Comparison of ENCODE assay signal across 14 cellular contexts in the genomic region with DNA sequence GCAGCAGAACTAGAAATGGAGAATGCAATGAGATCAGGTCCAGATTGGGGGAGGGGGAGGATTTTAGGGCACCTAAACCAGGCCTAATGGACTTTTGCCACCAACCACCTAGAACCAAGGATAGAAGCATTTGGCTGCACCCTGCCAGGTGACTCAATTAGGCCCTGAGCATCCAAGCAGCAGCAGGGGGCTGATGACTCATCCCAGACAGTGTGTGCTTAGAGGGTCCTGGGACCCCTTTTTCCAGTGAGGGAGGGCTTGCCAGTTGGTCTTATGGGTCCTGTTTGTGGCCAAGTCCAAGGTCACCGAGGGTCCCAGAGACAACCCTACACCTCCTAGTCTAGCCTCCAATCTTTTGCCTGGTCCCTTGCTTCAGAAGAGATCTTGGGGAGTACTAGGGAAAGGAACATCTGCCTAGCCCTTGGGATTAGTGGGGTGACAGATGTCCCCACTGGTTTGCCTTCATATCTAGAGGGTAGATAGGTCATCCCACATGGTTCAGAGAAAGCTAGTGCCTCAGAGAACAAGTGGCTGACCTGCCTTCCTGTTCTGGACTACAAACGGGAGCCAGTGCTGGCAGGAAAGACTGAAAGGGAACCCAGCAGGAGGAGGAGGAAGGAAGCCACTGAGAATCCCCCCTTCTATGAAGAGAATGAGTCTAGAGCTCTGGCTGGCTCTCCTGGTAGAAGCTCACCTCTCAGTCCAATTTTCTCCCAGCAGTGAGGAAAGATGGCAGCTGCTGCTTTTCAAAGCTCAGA. TPM values are rescaled to one million over a fixed set of nuclear protein-coding genes. Genes with fewer than 3 reads are reported as not detected.
DNase-seq lines count a peak whose midpoint lies in the region; ATAC-seq, FAIRE-seq and TF ChIP-seq lines count a peak whose summit lies in the region.
"Had no signal": no experiment of that assay in that cellular context is flagged by ENCODE, and none has a peak within 500 bp of the region (broad histone marks: within the 10 kb centered on the region; RNA-seq: fewer than 3 reads in every experiment).

No MANE protein-coding gene starts in this region.

- peak overlapping the region in 2 of 3 donors; percentile 73 to 82 for H3K27ac Mint-ChIP-seq in CD4-positive, CD25-positive, alpha-beta regulatory T cell

- no peaks in the 10 kb centered on the region for H3K36me3 ChIP-seq in CD4-positive, CD25-positive, alpha-beta regulatory T cell (ENCODE audit: control insufficient read depth, insufficient read depth, low read length)
- no peaks in the 10 kb centered on the region for H3K36me3 ChIP-seq in SU-DHL-6 (ENCODE audit: low read length)
- H3K36me3 ChIP-seq in iPS-18a (ENCODE audit: control insufficient read depth, low read depth, low read length) = no peaks in the 10 kb centered on the region
- H3K36me3 ChIP-seq: breast epithelium, uterus had no signal

- no peak overlapping the region for H3K4me3 ChIP-seq in CD4-positive, CD25-positive, alpha-beta regulatory T cell (ENCODE audit: low read depth, low read length)
- H3K4me3 ChIP-seq in SU-DHL-6 (ENCODE audit: insufficient read depth, low read length, poor library complexity, severe bottlenecking) (no peak overlapping the region), iPS-18a (ENCODE audit: low read length) (peak overlapping the region; percentile 74)

- H3K27me3 Mint-ChIP-seq in CD4-positive, CD25-positive, alpha-beta regulatory T cell = peaks cover 24% of the 10 kb centered on the region

- no peaks in the 10 kb centered on the region for H3K9me3 ChIP-seq in CD4-positive, CD25-positive, alpha-beta regulatory T cell (ENCODE audit: control insufficient read depth in 2 of 2, low read length in 2 of 2)
- no peaks in the 10 kb centered on the region for H3K9me3 ChIP-seq in SU-DHL-6 (ENCODE audit: insufficient read depth, low read length)
- no peaks in the 10 kb centered on the region for H3K9me3 ChIP-seq in iPS-18a (ENCODE audit: control insufficient read depth, low read depth, low read length)
- H3K9me3 ChIP-seq: breast epithelium, uterus had no signal

- no peaks in the 10 kb centered on the region for H3K27me3 ChIP-seq in CD4-positive, CD25-positive, alpha-beta regulatory T cell (ENCODE audit: control insufficient read depth, insufficient read depth, low read length)
- no peaks in the 10 kb centered on the region for H3K27me3 ChIP-seq in SU-DHL-6 (ENCODE audit: low read length)
- no peaks in the 10 kb centered on the region for H3K27me3 ChIP-seq in iPS-18a (ENCODE audit: control insufficient read depth, insufficient read depth, low read length)
- H3K27me3 ChIP-seq: breast epithelium, uterus had no signal

- no peak for ATAC-seq in CD4-positive, CD25-positive, alpha-beta regulatory T cell (ENCODE audit: low read depth in 2 of 2)
- ATAC-seq in HG03432 (IDR thresholded peaks at IDR 0.05; ENCODE audit: unreplicated experiment) = no peak
- ATAC-seq in GM21526 (IDR thresholded peaks at IDR 0.05; ENCODE audit: low FRiP score, unreplicated experiment) = no peak
- ATAC-seq in HG02884 (IDR thresholded peaks at IDR 0.05; ENCODE audit: unreplicated experiment) = no peak

- H3K9me2 ChIP-seq in SU-DHL-6 (replicated peaks; ENCODE audit: insufficient read depth, low read length) = no peaks in the 10 kb centered on the region

- no peaks in the 10 kb centered on the region for H3K9me3 Mint-ChIP-seq in CD4-positive, CD25-positive, alpha-beta regulatory T cell

- peak overlapping the region; percentile 74 to 93 (median 86) for H3K4me3 Mint-ChIP-seq in CD4-positive, CD25-positive, alpha-beta regulatory T cell

- no peaks in the 10 kb centered on the region for H3K36me3 Mint-ChIP-seq in CD4-positive, CD25-positive, alpha-beta regulatory T cell

- H3K79me2 ChIP-seq in SU-DHL-6 (ENCODE audit: insufficient read depth, low read length) = no peaks in the 10 kb centered on the region

- TF ChIP-seq CTCF in SU-DHL-6 (IDR thresholded peaks at IDR 0.05; ENCODE audit: insufficient read depth, low read length, poor library complexity, severe bottlenecking) = no peak

- H3F3A ChIP-seq in SU-DHL-6 (ENCODE audit: insufficient read depth) = peaks cover 4% of the 10 kb centered on the region; the same call in 1 of the 2 replicates

- TF ChIP-seq POLR2A in GM12891 (IDR thresholded peaks at IDR 0.05; ENCODE audit: low read depth, low read length) = no peak

- peaks cover 23% of the 10 kb centered on the region for H3K4me1 ChIP-seq in CD4-positive, CD25-positive, alpha-beta regulatory T cell (ENCODE audit: control insufficient read depth, insufficient read depth, low read length, poor library complexity, severe bottlenecking)
- H3K4me1 ChIP-seq in iPS-18a (ENCODE audit: control insufficient read depth, low read depth, low read length) = peaks cover 29% of the 10 kb centered on the region

- DNase-seq in CD4-positive, CD25-positive, alpha-beta regulatory T cell = no peak
- DNase-seq in GM12891 (ENCODE audit: insufficient read length, low spot score) (no peak), COLO829 (ENCODE audit: low spot score) (no peak)
- DNase-seq: activated CD4-positive, alpha-beta T cell treated with anti-CD3 and anti-CD28 coated beads, Interleukin-2, amount 50 U/mL, for 1 hour; NCI-H1436; uterus had no signal

- H2AFZ ChIP-seq in SU-DHL-6 (ENCODE audit: low read depth, low read length, severe bottlenecking) = no peak overlapping the region

- H3K9ac ChIP-seq in SU-DHL-6 (ENCODE audit: low read length) = peak overlapping the region; percentile 59; the same call in 1 of the 2 replicates
- no peak overlapping the region for H3K9ac ChIP-seq in iPS-18a (ENCODE audit: low read length)

- H4K20me1 ChIP-seq in SU-DHL-6 (ENCODE audit: low read depth, low read length) = no peaks in the 10 kb centered on the region

- peaks cover 0 to 32% (median 11%) of the 10 kb centered on the region in 4 donors for H3K4me1 Mint-ChIP-seq in CD4-positive, CD25-positive, alpha-beta regulatory T cell

- no peak overlapping the region for H3K27ac ChIP-seq in CD4-positive, CD25-positive, alpha-beta regulatory T cell (ENCODE audit: insufficient read depth, low read length, poor library complexity, severe bottlenecking)
- H3K27ac ChIP-seq in SU-DHL-6 (ENCODE audit: low read depth, low read length) (no peak overlapping the region), iPS-18a (ENCODE audit: low read length) (no peak overlapping the region)
- H3K27ac ChIP-seq: breast epithelium had no signal

- H3K4me2 ChIP-seq in SU-DHL-6 (ENCODE audit: low read depth, low read length, poor library complexity, severe bottlenecking) = peak overlapping the region; percentile 80

- FAIRE-seq in GM12891 (lab: Jason Lieb, UNC) = peak; percentile 9

TF ChIP-seq in GM12891, 5 proteins besides CTCF, POLR2A, EP300 and RAD21:
- TF ChIP-seq TAF1 (IDR thresholded peaks at IDR 0.05; ENCODE audit: low read depth, low read length) (no peak), POU2F2 (IDR thresholded peaks at IDR 0.05; ENCODE audit: low read depth, low read length) (no peak), SPI1 (IDR thresholded peaks at IDR 0.05; ENCODE audit: low read depth, low read length) (no peak), PAX5 (IDR thresholded peaks at IDR 0.05; ENCODE audit: insufficient read depth, low read length, severe bottlenecking) (no peak), POLR2AphosphoS5 (IDR thresholded peaks at IDR 0.05; ENCODE audit: low read depth, low read length) (no peak)
TF ChIP-seq in GM12891: peak in this region for 0.

RNA-seq across cellular contexts. Expression of a gene that starts 1.6 kb away (rescaled TPM):
- 6.1 TPM for total RNA-seq in CD4-positive, CD25-positive, alpha-beta regulatory T cell
- polyA plus RNA-seq in CD4-positive, CD25-positive, alpha-beta regulatory T cell = under 1 TPM; 0.11 to 0.60 (median 0.51) TPM
- polyA plus RNA-seq in GM12891 (2012; ENCODE audit: low read depth, missing spikeins) = 0.73 TPM

RNA-seq across cellular contexts. Expression of a gene that starts 40.7 kb away (rescaled TPM):
- 15.7 TPM for total RNA-seq in CD4-positive, CD25-positive, alpha-beta regulatory T cell
- polyA plus RNA-seq in CD4-positive, CD25-positive, alpha-beta regulatory T cell = 1 to 10 TPM; 3.8 to 8.5 (median 5.2) TPM
- 0.04 TPM for polyA plus RNA-seq in GM12891 (2012; ENCODE audit: low read depth, missing spikeins)
- total RNA-seq: G401, renal cortical epithelial cell had no signal

RNA-seq across cellular contexts. Expression of a gene that starts 42.6 kb away (rescaled TPM):
- total RNA-seq in CD4-positive, CD25-positive, alpha-beta regulatory T cell = 242 TPM
- polyA plus RNA-seq in CD4-positive, CD25-positive, alpha-beta regulatory T cell = 10 to 100 TPM; 20.4 to 27.2 (median 23.3) TPM
- 178 TPM for polyA plus RNA-seq in GM12891 (2012; ENCODE audit: low read depth, missing spikeins)
